Comparison of ENCODE assay signal across 8 cellular contexts in genomic region chr3:194134757-194135515, GRCh38. TPM values are rescaled to one million over a fixed set of nuclear protein-coding genes. Genes with fewer than 3 reads are reported as not detected.
DNase-seq lines count a peak whose midpoint lies in the region; ATAC-seq and TF ChIP-seq lines count a peak whose summit lies in the region.

No MANE protein-coding gene starts in this region.

- no peak overlapping the region; the same call in 1 of the 2 replicates for H3K18ac ChIP-seq in IMR-90 (ENCODE audit: low read depth, low read length)

- ATAC-seq in GM21423 (IDR thresholded peaks at IDR 0.05; ENCODE audit: unreplicated experiment) = peak; percentile 34
- peak; percentile 66 for ATAC-seq in IMR-90 (ENCODE audit: low read depth)
- ATAC-seq in esophagus mucosa = peak; percentile 71
- ATAC-seq in stimulated activated effector memory CD8-positive, alpha-beta T cell treated with anti-CD3 and anti-CD28 coated beads, Interleukin-12 subunit alpha, Interleukin-12 subunit beta, amount 100 ng/mL, for 72 hours = peak; percentile 77

- no CpG with 5 or more reads among the region's 68 CpGs for WGBS in IMR-90 (ENCODE audit: extremely low coverage in 2 of 2, insufficient read length in 1 of 2), 2 experiments

- no peak overlapping the region for H4K5ac ChIP-seq in IMR-90 (ENCODE audit: low read depth, low read length)

- H3K79me1 ChIP-seq in IMR-90 (ENCODE audit: low read depth in 1 of 2, low read length in 2 of 2) = peaks cover 0 to 13% of the 10 kb centered on the region in 2 experiments; a peak in 3 of 4 replicates

- H3K23ac ChIP-seq in IMR-90 (ENCODE audit: low read depth, low read length) = no peak overlapping the region

- H3K27me3 ChIP-seq in Caco-2 (replicated peaks; ENCODE audit: control insufficient read depth, insufficient read depth, low read length) (no peaks in the 10 kb centered on the region), IMR-90 (ENCODE audit: control insufficient read depth, insufficient read depth, low read length) (peaks cover 17% of the 10 kb centered on the region)

- H3K4me1 ChIP-seq in Caco-2 (peaks cover 37% of the 10 kb centered on the region), IMR-90 (ENCODE audit: control insufficient read depth, insufficient read depth, low read length) (peaks cover 7% of the 10 kb centered on the region), OCI-LY7 (ENCODE audit: insufficient read depth, low read length, poor library complexity, severe bottlenecking) (peaks cover 63% of the 10 kb centered on the region)

- no peaks in the 10 kb centered on the region for H3K9me2 ChIP-seq in OCI-LY7 (ENCODE audit: insufficient read depth, low read length)

- peak overlapping the region; percentile 41 for H3K27ac Mint-ChIP-seq in Caco-2 (ENCODE audit: unreplicated experiment)
- peak overlapping the region; percentile 67 for H3K27ac Mint-ChIP-seq in stimulated activated effector memory CD8-positive, alpha-beta T cell treated with anti-CD3 and anti-CD28 coated beads, Interleukin-12 subunit alpha, Interleukin-12 subunit beta, amount 100 ng/mL, for 72 hours

- H3K27me3 Mint-ChIP-seq in Caco-2 (ENCODE audit: insufficient read depth, unreplicated experiment) = no peaks in the 10 kb centered on the region

- CTCF ChIA-PET in Caco-2 (lab: Charles Lee) = interaction anchor here (0.5 to 3.0 kb wide), 12 partner anchors 9 to 469 kb away, joined by 3 to 23 read pairs (median 4); no protein-coding TSS in a partner anchor
- CTCF ChIA-PET in IMR-90 (lab: Yijun Ruan, JAX) = interaction anchor here (0.6 to 2.6 kb wide), 2 partner anchors 354 to 445 kb away, joined by 3 to 10 read pairs; no protein-coding TSS in a partner anchor
- CTCF ChIA-PET in OCI-LY7 (lab: Charles Lee; ENCODE audit: unreplicated experiment) = interaction anchor here (0.6 to 1.3 kb wide), 4 partner anchors 31 to 122 kb away, joined by 3 to 6 read pairs (median 4); no protein-coding TSS in a partner anchor

- peak overlapping the region; percentile 47; the same call in 1 of the 2 replicates for H3K56ac ChIP-seq in IMR-90 (ENCODE audit: extremely low read depth, insufficient read depth, low read length)

- peak overlapping the region; percentile 23; the same call in 1 of the 2 replicates for H4K91ac ChIP-seq in IMR-90 (ENCODE audit: insufficient read depth, low read depth, low read length)

- H2BK15ac ChIP-seq in IMR-90 (ENCODE audit: low read depth, low read length) = peak overlapping the region; percentile 73; the same call in 1 of the 3 replicates

- H3K79me2 ChIP-seq in OCI-LY7 (ENCODE audit: insufficient read depth, low read depth, low read length) = peaks cover 12% of the 10 kb centered on the region; the same call in 1 of the 2 replicates

- H3K9ac ChIP-seq in IMR-90 (ENCODE audit: low read depth, low read length) = peak overlapping the region; percentile 9; the same call in 1 of the 2 replicates

- H2AK9ac ChIP-seq in IMR-90 (replicated peaks; ENCODE audit: low read depth, low read length, poor library complexity) = no peak overlapping the region

- H3K4ac ChIP-seq in IMR-90 (ENCODE audit: low read depth, low read length) = peak overlapping the region; percentile 33

- peak overlapping the region; percentile 51 for H2BK5ac ChIP-seq in IMR-90 (ENCODE audit: low read depth, low read length, poor library complexity, severe bottlenecking)

- intact Hi-C loops in Caco-2 (cut with micrococcal nuclease; ENCODE audit: unreplicated experiment) (loop anchor here (1.0 to 2.0 kb wide), 4 partner anchors 64 to 470 kb away; no protein-coding TSS in a partner anchor), IMR-90 (cut with micrococcal nuclease) (loop anchor here (1.0 to 10.0 kb wide), 4 partner anchors 132 to 468 kb away; no protein-coding TSS in a partner anchor), OCI-LY7 (cut with micrococcal nuclease; ENCODE audit: unreplicated experiment) (loop anchor here (1.0 to 5.0 kb wide), 3 partner anchors 31 to 468 kb away; no protein-coding TSS in a partner anchor)

- H2BK20ac ChIP-seq in IMR-90 (ENCODE audit: low read depth, low read length) = peak overlapping the region; percentile 11; the same call in 1 of the 2 replicates

- no peaks in the 10 kb centered on the region for H3K9me1 ChIP-seq in IMR-90 (ENCODE audit: insufficient read depth, low read length)

- TF ChIP-seq RAD21 in IMR-90 (IDR thresholded peaks at IDR 0.05; ENCODE audit: low read length) = no peak; the same call in none of the 2 replicates

- peak overlapping the region in 1 of 2 experiments; percentile 46; a peak in 1 of 4 replicates for H4K8ac ChIP-seq in IMR-90 (ENCODE audit: low read depth in 2 of 2, low read length in 2 of 2)

- H2AFZ ChIP-seq in IMR-90 (replicated peaks; ENCODE audit: low read length, poor library complexity) (peak overlapping the region; percentile 90), OCI-LY7 (ENCODE audit: low read length) (peak overlapping the region; percentile 81)

- DNase-seq in Caco-2 = peak; percentile 98
- DNase-seq in IMR-90 = peak; percentile 95
- peak; percentile 95 for DNase-seq in OCI-LY7 (ENCODE audit: low spot score)
- peak; percentile 85 to 86 for DNase-seq in activated T-cell treated with anti-CD3 and anti-CD28 coated beads, Interleukin-2, amount 50 U/mL, for 48 hours
- DNase-seq in myocyte (ENCODE audit: low read depth) = peak; percentile 91
- peak; percentile 44 to 77 for DNase-seq in stimulated activated effector memory CD8-positive, alpha-beta T cell treated with anti-CD3 and anti-CD28 coated beads, Interleukin-12 subunit alpha, Interleukin-12 subunit beta, amount 100 ng/mL, for 72 hours (ENCODE audit: low spot score in 2 of 2)

- peaks cover 32% of the 10 kb centered on the region for H3K4me1 Mint-ChIP-seq in Caco-2 (ENCODE audit: low read depth, unreplicated experiment)
- H3K4me1 Mint-ChIP-seq in stimulated activated effector memory CD8-positive, alpha-beta T cell treated with anti-CD3 and anti-CD28 coated beads, Interleukin-12 subunit alpha, Interleukin-12 subunit beta, amount 100 ng/mL, for 72 hours = peaks cover 43% of the 10 kb centered on the region

- no peak overlapping the region; the same call in 1 of the 2 replicates for H2AK5ac ChIP-seq in IMR-90 (ENCODE audit: low read depth, low read length)

- peak overlapping the region; percentile 61 for H3K4me3 ChIP-seq in Caco-2 (ENCODE audit: low read depth, low read length)
- peak overlapping the region; percentile 59 for H3K4me3 ChIP-seq in IMR-90 (ENCODE audit: insufficient read depth, low read depth, low read length)
- peak overlapping the region; percentile 84 for H3K4me3 ChIP-seq in OCI-LY7 (ENCODE audit: low read depth, low read length, poor library complexity, severe bottlenecking)

- peaks cover 72% of the 10 kb centered on the region for H3K36me3 Mint-ChIP-seq in Caco-2 (ENCODE audit: insufficient read depth, unreplicated experiment)
- H3K36me3 Mint-ChIP-seq in stimulated activated effector memory CD8-positive, alpha-beta T cell treated with anti-CD3 and anti-CD28 coated beads, Interleukin-12 subunit alpha, Interleukin-12 subunit beta, amount 100 ng/mL, for 72 hours = peaks cover 6% of the 10 kb centered on the region

- H4K20me1 ChIP-seq in IMR-90 (ENCODE audit: insufficient read depth, low read length) = no peaks in the 10 kb centered on the region
- H4K20me1 ChIP-seq in OCI-LY7 (ENCODE audit: insufficient read depth, low read length) = no peaks in the 10 kb centered on the region

- 0 out of 2 replicates have a peak overlapping the region, but pooled peaks have one; percentile 49 for H3K14ac ChIP-seq in IMR-90 (replicated peaks; ENCODE audit: low read depth, low read length)

- H3K9me3 ChIP-seq in Caco-2 = no peaks in the 10 kb centered on the region
- no peaks in the 10 kb centered on the region for H3K9me3 ChIP-seq in IMR-90 (ENCODE audit: control insufficient read depth, insufficient read depth, low read length)
- H3K9me3 ChIP-seq in OCI-LY7 (ENCODE audit: low read length) = no peaks in the 10 kb centered on the region

- H3K4me2 ChIP-seq in IMR-90 (ENCODE audit: low read depth, low read length) = peak overlapping the region; percentile 94
- H3K4me2 ChIP-seq in OCI-LY7 (ENCODE audit: low read length) = peak overlapping the region; percentile 86

- TF ChIP-seq CTCF in Caco-2 (IDR thresholded peaks at IDR 0.05; ENCODE audit: insufficient read depth in 1 of 2, low read depth in 1 of 2, low read length in 1 of 2, severe bottlenecking in 1 of 2, unreplicated experiment in 1 of 2) (no peak), IMR-90 (conservative IDR thresholded peaks at IDR 0.05; ENCODE audit: low read depth, low read length) (no peak), OCI-LY7 (conservative IDR thresholded peaks at IDR 0.05; ENCODE audit: low read length) (no peak)

- in situ Hi-C loops in IMR-90 (cut with MboI; ENCODE audit: low sequenced_read_pairs) = loop anchor here (5.0 kb wide), 2 partner anchors 182 to 353 kb away; no protein-coding TSS in a partner anchor

- H3K9me3 Mint-ChIP-seq in Caco-2 (ENCODE audit: unreplicated experiment) = no peaks in the 10 kb centered on the region
- no peaks in the 10 kb centered on the region for H3K9me3 Mint-ChIP-seq in stimulated activated effector memory CD8-positive, alpha-beta T cell treated with anti-CD3 and anti-CD28 coated beads, Interleukin-12 subunit alpha, Interleukin-12 subunit beta, amount 100 ng/mL, for 72 hours

- H3K36me3 ChIP-seq in Caco-2 (ENCODE audit: control insufficient read depth, insufficient read depth, low read length) (peaks cover 7% of the 10 kb centered on the region), IMR-90 (ENCODE audit: control insufficient read depth, insufficient read depth, low read length) (no peaks in the 10 kb centered on the region), OCI-LY7 (ENCODE audit: insufficient read depth, low read length) (peaks cover 7% of the 10 kb centered on the region; the same call in 1 of the 2 replicates)

- POLR2A ChIA-PET in Caco-2 (lab: Charles Lee) (interaction anchor here (0.5 to 3.0 kb wide), 19 partner anchors 11 to 354 kb away, joined by 3 to 25 read pairs (median 7); no protein-coding TSS in a partner anchor), IMR-90 (lab: Charles Lee; ENCODE audit: unreplicated experiment) (interaction anchor here (0.6 kb wide), 1 partner anchor 291 kb away, joined by 3 read pairs; no protein-coding TSS in a partner anchor), OCI-LY7 (lab: Charles Lee) (interaction anchor here (0.6 to 9.0 kb wide), 10 partner anchors 28 to 470 kb away, joined by 3 to 172 read pairs (median 4); no protein-coding TSS in a partner anchor)

- TF ChIP-seq POLR2A in IMR-90 (IDR thresholded peaks at IDR 0.05; ENCODE audit: low read depth, low read length) = peak; percentile 69

- H2BK120ac ChIP-seq in IMR-90 (ENCODE audit: low read depth, low read length) = peak overlapping the region; percentile 79

- H3K4me3 Mint-ChIP-seq in Caco-2 (ENCODE audit: unreplicated experiment) = peak overlapping the region; percentile 88
- peak overlapping the region; percentile 80 for H3K4me3 Mint-ChIP-seq in stimulated activated effector memory CD8-positive, alpha-beta T cell treated with anti-CD3 and anti-CD28 coated beads, Interleukin-12 subunit alpha, Interleukin-12 subunit beta, amount 100 ng/mL, for 72 hours

- no TSS peak for BruUV-seq in Caco-2 (replicated peaks; lab: Mats Ljungman, UMichigan)
- no TSS peak for BruUV-seq in IMR-90 (replicated peaks; lab: Mats Ljungman, UMichigan)
- BruUV-seq in OCI-LY7 (replicated peaks; lab: Mats Ljungman, UMichigan) = no TSS peak

- H3K27ac ChIP-seq in IMR-90 (ENCODE audit: insufficient read depth, low read length) (peak overlapping the region; percentile 76), OCI-LY7 (ENCODE audit: low read depth, low read length, poor library complexity, severe bottlenecking) (peak overlapping the region; percentile 75)

- dilution Hi-C loops in IMR-90 (cut with HindIII; ENCODE audit: low sequenced_read_pairs, unreplicated experiment) = no loop called here

RNA-seq across cellular contexts. Expression of gene HES1, which starts 1.0 kb away (rescaled TPM):
- total RNA-seq in Caco-2 (2022) = 123 and 128 TPM in 2 replicates
- 3.6 and 8.3 TPM in 2 replicates for total RNA-seq in IMR-90 (2012; rRNA removed)
- polyA plus RNA-seq in IMR-90 (2012; rRNA removed) = 6.7 and 30.8 TPM in 2 replicates
- 47.0 and 52.5 TPM in 2 replicates for polyA plus RNA-seq in IMR-90 (2012; cell fraction: cytosol; rRNA removed)
- polyA plus RNA-seq in IMR-90 (2012; cell fraction: nucleus; rRNA removed; ENCODE audit: low replicate concordance) = 171 and 213 TPM in 2 replicates
- 0.72 and 1.1 TPM in 2 replicates for total RNA-seq in OCI-LY7 (2014; rRNA removed; shearing (Covaris generic))
- 3.0 and 3.4 TPM in 2 replicates for total RNA-seq in OCI-LY7 (2022)
- total RNA-seq in esophagus mucosa = 95.2 TPM
- 5.5 and 9.0 TPM in 2 replicates for total RNA-seq in myocyte
- polyA plus RNA-seq in myocyte (2012) = 8.0 TPM

Comparison
In these comparisons a context has a peak if more than half of its experiments do, and no peak if none do; other contexts are left out.
1. Peak in every context shown above with its lines: DNase-seq, ATAC-seq, H3K4me3 ChIP-seq and H3K27ac ChIP-seq.